Comparison of ENCODE assay signal across 14 cellular contexts in the genomic region with DNA sequence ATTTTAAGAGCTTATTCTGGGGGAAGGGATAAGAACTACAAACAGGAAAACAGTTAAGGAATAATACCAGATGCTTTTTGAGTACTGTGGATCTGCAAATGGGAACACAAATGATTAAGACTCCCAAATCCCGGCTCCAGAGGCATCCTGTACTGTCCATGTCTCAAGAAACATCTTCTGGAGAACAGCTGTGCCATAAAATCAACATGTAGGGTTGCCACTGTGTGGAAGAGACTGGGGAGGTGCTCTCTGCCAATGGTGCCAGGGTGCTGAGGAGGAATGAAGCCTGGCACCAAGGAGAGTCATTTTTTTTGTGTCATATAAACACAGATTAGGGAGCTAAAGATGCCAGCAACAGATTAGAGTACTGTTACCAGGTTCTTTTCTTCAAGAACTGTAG. TPM values are rescaled to one million over a fixed set of nuclear protein-coding genes. Genes with fewer than 3 reads are reported as not detected.
"Had no signal": no experiment of that assay in that cellular context is flagged by ENCODE, and none has a peak within 500 bp of the region (broad histone marks: within the 10 kb centered on the region; RNA-seq: fewer than 3 reads in every experiment).

No MANE protein-coding gene starts in this region.

- H3K27ac Mint-ChIP-seq: activated CD4-positive, alpha-beta memory T cell treated with anti-CD3 and anti-CD28 coated beads for 36 hours; progenitor cell of endocrine pancreas; stimulated activated naive CD8-positive, alpha-beta T cell treated with anti-CD3 and anti-CD28 coated beads, Interleukin-15, Interleukin-2, amounts not matched to agents 100 ng/mL and 50 ng/mL, for 24 hours had no signal

- DNase-seq: activated CD4-positive, alpha-beta memory T cell treated with anti-CD3 and anti-CD28 coated beads for 36 hours; activated CD4-positive, CD25-positive, alpha-beta regulatory T cell treated with anti-CD3 and anti-CD28 coated beads, Interleukin-2, amount 50 U/mL, for 72 hours; activated naive CD4-positive, alpha-beta T cell; naive B cell; right cardiac atrium; spleen; SW 1271; thyroid gland had no signal

- H3K4me3 ChIP-seq: ascending aorta, spleen, thyroid gland had no signal

- H3K4me3 Mint-ChIP-seq: activated CD4-positive, alpha-beta memory T cell treated with anti-CD3 and anti-CD28 coated beads for 36 hours; mesothelial cell of epicardium; naive B cell; stimulated activated naive CD8-positive, alpha-beta T cell treated with anti-CD3 and anti-CD28 coated beads, Interleukin-15, Interleukin-2, amounts not matched to agents 100 ng/mL and 50 ng/mL, for 24 hours had no signal

- H3K36me3 ChIP-seq: thyroid gland had no signal

- H3K27me3 ChIP-seq: ascending aorta, spleen, thyroid gland had no signal

- H3K27me3 Mint-ChIP-seq: activated CD4-positive, alpha-beta memory T cell treated with anti-CD3 and anti-CD28 coated beads for 36 hours; naive B cell; progenitor cell of endocrine pancreas; stimulated activated naive CD8-positive, alpha-beta T cell treated with anti-CD3 and anti-CD28 coated beads, Interleukin-15, Interleukin-2, amounts not matched to agents 100 ng/mL and 50 ng/mL, for 24 hours had no signal

- H3K27ac ChIP-seq: thyroid gland had no signal

- H3K9me3 ChIP-seq: ascending aorta, spleen, thyroid gland had no signal

- H3K9me3 Mint-ChIP-seq: activated CD4-positive, alpha-beta memory T cell treated with anti-CD3 and anti-CD28 coated beads for 36 hours; mesothelial cell of epicardium; stimulated activated naive CD8-positive, alpha-beta T cell treated with anti-CD3 and anti-CD28 coated beads, Interleukin-15, Interleukin-2, amounts not matched to agents 100 ng/mL and 50 ng/mL, for 24 hours had no signal

RNA-seq across cellular contexts. Expression of gene CHRM4, which starts 54.3 kb away (rescaled TPM):
- total RNA-seq: activated CD4-positive, alpha-beta memory T cell treated with anti-CD3 and anti-CD28 coated beads for 36 hours; ascending aorta; bronchial epithelial cell had no signal
- polyA plus RNA-seq: liver had no signal
